21 cellular contexts compared by ENCODE assay signal in the genomic region with DNA sequence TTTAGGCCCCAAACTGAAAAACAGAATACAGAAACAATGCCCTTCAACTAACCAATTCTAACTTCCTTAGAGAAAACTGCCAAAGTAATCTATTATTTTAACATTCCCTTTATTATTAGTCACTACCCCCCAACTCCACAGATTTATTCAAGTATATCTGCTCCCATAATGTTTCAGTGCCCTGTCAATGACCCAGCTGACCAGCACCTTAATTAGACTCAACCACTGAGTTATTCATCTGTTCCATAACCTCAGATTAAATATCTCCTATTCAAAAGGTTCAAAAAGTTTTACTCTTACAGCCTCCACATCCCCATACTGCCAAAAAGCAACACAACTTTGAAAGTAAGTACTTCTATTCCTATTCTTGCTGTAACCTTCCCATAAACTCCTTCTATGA.
DNase-seq lines count a peak whose midpoint lies in the region; FAIRE-seq and TF ChIP-seq lines count a peak whose summit lies in the region.
"Had no signal": no experiment of that assay in that cellular context is flagged by ENCODE, and none has a peak within 500 bp of the region (broad histone marks: within the 10 kb centered on the region; RNA-seq: fewer than 3 reads in every experiment).

No MANE protein-coding gene starts in this region.

- H3K4me1 ChIP-seq in astrocyte (ENCODE audit: insufficient read depth, low read length) (no peaks in the 10 kb centered on the region), left ventricle myocardium inferior (peaks cover 48% of the 10 kb centered on the region)

- peaks cover 5% of the 10 kb centered on the region for H4K20me1 ChIP-seq in astrocyte (ENCODE audit: insufficient read depth, low read length)

- DNase-seq in astrocyte (ENCODE audit: low read depth) (peak; percentile 65), epithelial cell of proximal tubule (ENCODE audit: low read depth) (peak; percentile 2), kidney tubule cell (ENCODE audit: low spot score) (peak; percentile 36), renal cortical epithelial cell (ENCODE audit: low read depth) (peak; percentile 50), germinal center (ENCODE audit: low spot score) (no peak), left ventricle myocardium inferior (no peak), HEK293T (ENCODE audit: extremely low spot score) (no peak), cerebellar nuclear complex (lab: John Stamatoyannopoulos, UW) (no peak)
- DNase-seq: C1 segment of cervical spinal cord; Calu3; CD4-positive, alpha-beta memory T cell; COR-L47; DMS53; DMS79 treated with DMSO at 0.1 percent for 48 hours; GF-D8; GM23248; H7; HCEC 1CT had no signal

- no peak overlapping the region for H2AFZ ChIP-seq in astrocyte (ENCODE audit: low read depth, low read length)
- H2AFZ ChIP-seq: GM23248 had no signal

- H3K4me3 Mint-ChIP-seq in astrocyte (ENCODE audit: unreplicated experiment), result no peak overlapping the region
- H3K4me3 Mint-ChIP-seq: CD4-positive, alpha-beta memory T cell had no signal

- H3K4me1 Mint-ChIP-seq in astrocyte (ENCODE audit: low read depth, unreplicated experiment), result peaks cover 4% of the 10 kb centered on the region

- intact Hi-C loops in left ventricle myocardium inferior (cut with micrococcal nuclease), result no loop called here

- H3K27me3 ChIP-seq in astrocyte (ENCODE audit: insufficient read depth, low read length) (no peaks in the 10 kb centered on the region), left ventricle myocardium inferior (ENCODE audit: low read depth) (no peaks in the 10 kb centered on the region)

- H3K4me3 ChIP-seq in astrocyte (ENCODE audit: insufficient read depth, low read depth, low read length), result no peak overlapping the region
- H3K4me3 ChIP-seq in epithelial cell of proximal tubule (ENCODE audit: low read depth, low read length), result no peak overlapping the region
- no peak overlapping the region for H3K4me3 ChIP-seq in left ventricle myocardium inferior
- H3K4me3 ChIP-seq: GM23248 had no signal

- H3K9me3 Mint-ChIP-seq in astrocyte (ENCODE audit: unreplicated experiment), result no peaks in the 10 kb centered on the region

- CTCF ChIA-PET in HEK293T (lab: Yijun Ruan, JAX), result interaction anchor here (1.1 kb wide), 1 partner anchor 17 kb away, joined by 3 read pairs; no protein-coding TSS in a partner anchor

- POLR2A ChIA-PET in HEK293T (lab: Yijun Ruan, JAX), result no interaction called here

- H3K27me3 Mint-ChIP-seq in astrocyte (ENCODE audit: low read depth, unreplicated experiment), result no peaks in the 10 kb centered on the region
- H3K27me3 Mint-ChIP-seq: CD4-positive, alpha-beta memory T cell had no signal

- no peak overlapping the region for H3K9ac ChIP-seq in astrocyte (ENCODE audit: low read length)
- H3K9ac ChIP-seq: GM23248 had no signal

- no peaks in the 10 kb centered on the region for H3K79me2 ChIP-seq in astrocyte (ENCODE audit: insufficient read depth, low read length)

- TF ChIP-seq CTCF in astrocyte (IDR thresholded peaks at IDR 0.05; ENCODE audit: insufficient read depth, low read depth, low read length), result no peak
- TF ChIP-seq CTCF in epithelial cell of proximal tubule (conservative IDR thresholded peaks at IDR 0.05; ENCODE audit: low read depth, low read length), result no peak
- TF ChIP-seq CTCF in left ventricle myocardium inferior (IDR thresholded peaks at IDR 0.05; ENCODE audit: borderline replicate concordance), result no peak

- H3K36me3 ChIP-seq in astrocyte (ENCODE audit: insufficient read depth, low read length), result no peaks in the 10 kb centered on the region
- no peaks in the 10 kb centered on the region for H3K36me3 ChIP-seq in left ventricle myocardium inferior

- H3K4me2 ChIP-seq in astrocyte (ENCODE audit: low read length), result no peak overlapping the region

- no peak overlapping the region for H3K27ac Mint-ChIP-seq in astrocyte (ENCODE audit: unreplicated experiment)
- H3K27ac Mint-ChIP-seq: CD4-positive, alpha-beta memory T cell had no signal

- H3K9me3 ChIP-seq in astrocyte (ENCODE audit: insufficient read depth, low read depth, low read length) (no peaks in the 10 kb centered on the region), left ventricle myocardium inferior (replicated peaks) (no peaks in the 10 kb centered on the region)

- no peaks in the 10 kb centered on the region for H3K36me3 Mint-ChIP-seq in astrocyte (ENCODE audit: low read depth, unreplicated experiment)

- no peak for FAIRE-seq in astrocyte (lab: Jason Lieb, UNC)
- FAIRE-seq: GM12891, GM18507, H1 had no signal

- H3K27ac ChIP-seq in astrocyte (ENCODE audit: low read depth, low read length) (no peak overlapping the region), left ventricle myocardium inferior (replicated peaks) (no peak overlapping the region)
- H3K27ac ChIP-seq: GM23248 had no signal

TF ChIP-seq in HEK293T, 16 proteins besides CTCF, POLR2A, EP300 and RAD21:
- TF ChIP-seq FOXM1 (IDR thresholded peaks at IDR 0.05; ENCODE audit: borderline replicate concordance), result no peak
- TF ChIP-seq, protein P1, sequence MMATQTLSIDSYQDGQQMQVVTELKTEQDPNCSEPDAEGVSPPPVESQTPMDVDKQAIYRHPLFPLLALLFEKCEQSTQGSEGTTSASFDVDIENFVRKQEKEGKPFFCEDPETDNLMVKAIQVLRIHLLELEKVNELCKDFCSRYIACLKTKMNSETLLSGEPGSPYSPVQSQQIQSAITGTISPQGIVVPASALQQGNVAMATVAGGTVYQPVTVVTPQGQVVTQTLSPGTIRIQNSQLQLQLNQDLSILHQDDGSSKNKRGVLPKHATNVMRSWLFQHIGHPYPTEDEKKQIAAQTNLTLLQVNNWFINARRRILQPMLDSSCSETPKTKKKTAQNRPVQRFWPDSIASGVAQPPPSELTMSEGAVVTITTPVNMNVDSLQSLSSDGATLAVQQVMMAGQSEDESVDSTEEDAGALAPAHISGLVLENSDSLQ (IDR thresholded peaks at IDR 0.05), result no peak
- TF ChIP-seq BHLHE40 (IDR thresholded peaks at IDR 0.05; ENCODE audit: borderline replicate concordance), result no peak
- TF ChIP-seq CTBP1 (IDR thresholded peaks at IDR 0.05; ENCODE audit: borderline replicate concordance), result no peak
- no peak for TF ChIP-seq FOXK2 (IDR thresholded peaks at IDR 0.05)

Comparison
In these comparisons a context has a peak if more than half of its experiments do, and no peak if none do; other contexts are left out.
1. DNase-seq: peak in astrocyte (single experiment), epithelial cell of proximal tubule (single experiment), kidney tubule cell (single experiment) and renal cortical epithelial cell (single experiment); none in germinal center (single experiment), left ventricle myocardium inferior (single experiment), HEK293T (single experiment) and cerebellar nuclear complex (0 of 2).